10 cellular contexts compared by ENCODE assay signal in genomic region chrX:1502241-1502640, GRCh38. TPM values are rescaled to one million over a fixed set of nuclear protein-coding genes. Genes with fewer than 3 reads are reported as not detected.
A peak's percentile ranks its signal among the peaks of the same experiment; 100 is the strongest.
DNase-seq lines count a peak whose midpoint lies in the region; ATAC-seq and TF ChIP-seq lines count a peak whose summit lies in the region.
"Had no signal": no experiment of that assay in that cellular context is flagged by ENCODE, and none has a peak within 500 bp of the region (broad histone marks: within the 10 kb centered on the region; RNA-seq: fewer than 3 reads in every experiment).

No MANE protein-coding gene starts in this region.

- H3K27ac ChIP-seq in CD4-positive, alpha-beta memory T cell (ENCODE audit: low read depth, low read length): peak overlapping the region; percentile 1
- no peak overlapping the region for H3K27ac ChIP-seq in MM.1S (ENCODE audit: low read length)
- no peak overlapping the region for H3K27ac ChIP-seq in thyroid gland

- TF ChIP-seq POLR2A in thyroid gland (IDR thresholded peaks at IDR 0.05): no peak

- no peaks in the 10 kb centered on the region for H3K27me3 ChIP-seq in CD4-positive, alpha-beta memory T cell (ENCODE audit: insufficient read depth, low read length)
- H3K27me3 ChIP-seq in Caco-2 (replicated peaks; ENCODE audit: control insufficient read depth, insufficient read depth, low read length) (no peaks in the 10 kb centered on the region), MM.1S (replicated peaks; ENCODE audit: insufficient read depth, low read length) (no peaks in the 10 kb centered on the region), thyroid gland (no peaks in the 10 kb centered on the region)

- no peak overlapping the region for H3K4me2 ChIP-seq in MM.1S (ENCODE audit: low read depth, low read length)

- WGBS in thyroid gland, 2 donors: 77 to 78% methylated on average over 12 of the region's 12 CpGs

- no peaks in the 10 kb centered on the region for H4K20me1 ChIP-seq in MM.1S (ENCODE audit: insufficient read depth, low read length)

- peak overlapping the region in 1 of 8 donors; percentile 17 for H3K4me3 Mint-ChIP-seq in CD4-positive, alpha-beta memory T cell
- H3K4me3 Mint-ChIP-seq in activated T-helper 2 cell treated with anti-CD3 and anti-CD28 coated beads, Interferon-gamma antibody, Interleukin-2, Interleukin-4, amounts not matched to agents 10 μg/mL and 5 μg/mL and 100 μg/mL, durations not matched to agents 14 hours and 24 hours and 36 hours (ENCODE audit: low read depth): no peak overlapping the region
- no peak overlapping the region for H3K4me3 Mint-ChIP-seq in Caco-2 (ENCODE audit: unreplicated experiment)

- CTCF ChIA-PET in CD4-positive, alpha-beta memory T cell (lab: Charles Lee; ENCODE audit: partially characterized antibody): no interaction called here
- CTCF ChIA-PET in Caco-2 (lab: Charles Lee): no interaction called here

- POLR2A ChIA-PET in CD4-positive, alpha-beta memory T cell (lab: Charles Lee; ENCODE audit: partially characterized antibody): no interaction called here
- POLR2A ChIA-PET in Caco-2 (lab: Charles Lee): no interaction called here

- peaks cover 17% of the 10 kb centered on the region for H3K36me3 ChIP-seq in CD4-positive, alpha-beta memory T cell (ENCODE audit: insufficient read depth, low read length)
- H3K36me3 ChIP-seq in Caco-2 (ENCODE audit: control insufficient read depth, insufficient read depth, low read length) (no peaks in the 10 kb centered on the region), MM.1S (replicated peaks; ENCODE audit: insufficient read depth, low read length) (no peaks in the 10 kb centered on the region), thyroid gland (no peaks in the 10 kb centered on the region)

- DNase-seq in CD4-positive, alpha-beta memory T cell: no peak
- no peak for DNase-seq in activated T-helper 2 cell treated with anti-CD3 and anti-CD28 coated beads, Interferon-gamma antibody, Interleukin-2, Interleukin-4, amounts not matched to agents 10 μg/mL and 5 μg/mL and 100 μg/mL, durations not matched to agents 14 hours and 24 hours and 36 hours (ENCODE audit: low spot score)
- DNase-seq in Caco-2 (no peak), MM.1S (no peak), thyroid gland (no peak)
- DNase-seq in stimulated activated CD4-positive, alpha-beta T cell treated with anti-CD3 and anti-CD28 coated beads, Interleukin-2, amount 100 ng/mL, for 24 hours: no peak
- DNase-seq: NCI-H2029, right cardiac atrium had no signal

- intact Hi-C loops in CD4-positive, alpha-beta memory T cell (cut with micrococcal nuclease): no loop called here
- intact Hi-C loops in activated T-helper 2 cell treated with anti-CD3 and anti-CD28 coated beads, Interferon-gamma antibody, Interleukin-2, Interleukin-4, amounts not matched to agents 10 μg/mL and 5 μg/mL and 100 μg/mL, durations not matched to agents 14 hours and 24 hours and 36 hours (cut with micrococcal nuclease): loop anchor here (5.0 kb wide), 2 partner anchors 35 kb away; partner anchors contain the start of gene P2RY8
- intact Hi-C loops in Caco-2 (cut with micrococcal nuclease; ENCODE audit: unreplicated experiment) (no loop called here), thyroid gland (cut with DNase I) (no loop called here)

- no peaks in the 10 kb centered on the region for H3K9me2 ChIP-seq in MM.1S (replicated peaks; ENCODE audit: insufficient read depth, low read length)

- peaks cover 39% of the 10 kb centered on the region for H3K4me1 ChIP-seq in CD4-positive, alpha-beta memory T cell (ENCODE audit: insufficient read depth, low read length)
- no peaks in the 10 kb centered on the region for H3K4me1 ChIP-seq in Caco-2
- H3K4me1 ChIP-seq in MM.1S (ENCODE audit: low read length): peaks cover 11% of the 10 kb centered on the region
- no peaks in the 10 kb centered on the region for H3K4me1 ChIP-seq in thyroid gland

- peaks cover 52% of the 10 kb centered on the region for H3K79me2 ChIP-seq in MM.1S (ENCODE audit: low read length)

- BruUV-seq in Caco-2 (replicated peaks; lab: Mats Ljungman, UMichigan): no TSS peak

- H3K9me3 ChIP-seq in CD4-positive, alpha-beta memory T cell (ENCODE audit: control insufficient read depth in 1 of 2, low read length in 2 of 2): no peaks in the 10 kb centered on the region
- H3K9me3 ChIP-seq in Caco-2: no peaks in the 10 kb centered on the region
- no peaks in the 10 kb centered on the region for H3K9me3 ChIP-seq in MM.1S (replicated peaks; ENCODE audit: insufficient read depth, low read length)
- no peaks in the 10 kb centered on the region for H3K9me3 ChIP-seq in thyroid gland

- H3K9me3 Mint-ChIP-seq in CD4-positive, alpha-beta memory T cell: peaks cover 0 to 2% (median 0%) of the 10 kb centered on the region in 8 donors
- H3K9me3 Mint-ChIP-seq in activated T-helper 2 cell treated with anti-CD3 and anti-CD28 coated beads, Interferon-gamma antibody, Interleukin-2, Interleukin-4, amounts not matched to agents 10 μg/mL and 5 μg/mL and 100 μg/mL, durations not matched to agents 14 hours and 24 hours and 36 hours: no peaks in the 10 kb centered on the region
- H3K9me3 Mint-ChIP-seq in Caco-2 (ENCODE audit: unreplicated experiment): no peaks in the 10 kb centered on the region

- H3K36me3 Mint-ChIP-seq in CD4-positive, alpha-beta memory T cell: peaks cover 14 to 43% of the 10 kb centered on the region in 2 donors
- peaks cover 41% of the 10 kb centered on the region for H3K36me3 Mint-ChIP-seq in activated T-helper 2 cell treated with anti-CD3 and anti-CD28 coated beads, Interferon-gamma antibody, Interleukin-2, Interleukin-4, amounts not matched to agents 10 μg/mL and 5 μg/mL and 100 μg/mL, durations not matched to agents 14 hours and 24 hours and 36 hours (ENCODE audit: low read depth)
- no peaks in the 10 kb centered on the region for H3K36me3 Mint-ChIP-seq in Caco-2 (ENCODE audit: insufficient read depth, unreplicated experiment)

- TF ChIP-seq CTCF in Caco-2 (IDR thresholded peaks at IDR 0.05; ENCODE audit: insufficient read depth in 1 of 2, low read depth in 1 of 2, low read length in 1 of 2, severe bottlenecking in 1 of 2, unreplicated experiment in 1 of 2) (no peak), MM.1S (IDR thresholded peaks at IDR 0.05; ENCODE audit: low read length) (no peak), thyroid gland (IDR thresholded peaks at IDR 0.05) (no peak)

- no peaks in the 10 kb centered on the region for H3K27me3 Mint-ChIP-seq in CD4-positive, alpha-beta memory T cell
- H3K27me3 Mint-ChIP-seq in activated T-helper 2 cell treated with anti-CD3 and anti-CD28 coated beads, Interferon-gamma antibody, Interleukin-2, Interleukin-4, amounts not matched to agents 10 μg/mL and 5 μg/mL and 100 μg/mL, durations not matched to agents 14 hours and 24 hours and 36 hours (ENCODE audit: low read depth): no peaks in the 10 kb centered on the region
- H3K27me3 Mint-ChIP-seq in Caco-2 (ENCODE audit: insufficient read depth, unreplicated experiment): no peaks in the 10 kb centered on the region

- ATAC-seq in GM19025 (IDR thresholded peaks at IDR 0.05; ENCODE audit: low read depth, unreplicated experiment) (peak; percentile 36), HG03103 (IDR thresholded peaks at IDR 0.05; ENCODE audit: low read depth, unreplicated experiment) (peak; percentile 39)
- ATAC-seq: right cardiac atrium had no signal

- H2AFZ ChIP-seq in MM.1S (ENCODE audit: low read length): no peak overlapping the region

- peaks cover 22 to 52% (median 32%) of the 10 kb centered on the region in 4 donors for H3K4me1 Mint-ChIP-seq in CD4-positive, alpha-beta memory T cell
- peaks cover 24% of the 10 kb centered on the region for H3K4me1 Mint-ChIP-seq in activated T-helper 2 cell treated with anti-CD3 and anti-CD28 coated beads, Interferon-gamma antibody, Interleukin-2, Interleukin-4, amounts not matched to agents 10 μg/mL and 5 μg/mL and 100 μg/mL, durations not matched to agents 14 hours and 24 hours and 36 hours (ENCODE audit: low read depth)
- no peaks in the 10 kb centered on the region for H3K4me1 Mint-ChIP-seq in Caco-2 (ENCODE audit: low read depth, unreplicated experiment)

- H3K4me3 ChIP-seq in CD4-positive, alpha-beta memory T cell (ENCODE audit: low read length in 2 of 2): no peak overlapping the region
- H3K4me3 ChIP-seq in Caco-2 (ENCODE audit: low read depth, low read length) (no peak overlapping the region), MM.1S (ENCODE audit: low read length) (no peak overlapping the region), thyroid gland (replicated peaks in 1 of 3) (no peak overlapping the region)

- H3F3A ChIP-seq in MM.1S (ENCODE audit: insufficient read depth, low read length): peaks cover 6% of the 10 kb centered on the region; the same call in 1 of the 2 replicates

- H3K9ac ChIP-seq in MM.1S (ENCODE audit: low read length): no peak overlapping the region

- H3K27ac Mint-ChIP-seq in CD4-positive, alpha-beta memory T cell: peak overlapping the region in 6 of 7 donors; percentile 59 to 88 (median 72)
- peak overlapping the region; percentile 78 for H3K27ac Mint-ChIP-seq in activated T-helper 2 cell treated with anti-CD3 and anti-CD28 coated beads, Interferon-gamma antibody, Interleukin-2, Interleukin-4, amounts not matched to agents 10 μg/mL and 5 μg/mL and 100 μg/mL, durations not matched to agents 14 hours and 24 hours and 36 hours
- no peak overlapping the region for H3K27ac Mint-ChIP-seq in Caco-2 (ENCODE audit: unreplicated experiment)

RNA-seq across cellular contexts. Expression of gene P2RY8, which starts 34.7 kb away (rescaled TPM):
- total RNA-seq in CD4-positive, alpha-beta memory T cell: 100 to 1,000 TPM; 195 TPM
- polyA plus RNA-seq in CD4-positive, alpha-beta memory T cell: 100 to 1,000 TPM; 194 to 261 TPM
- 33.1 and 34.5 TPM in 2 replicates for total RNA-seq in activated T-helper 2 cell treated with anti-CD3 and anti-CD28 coated beads, Interferon-gamma antibody, Interleukin-2, Interleukin-4, amounts not matched to agents 10 μg/mL and 5 μg/mL and 100 μg/mL, durations not matched to agents 14 hours and 24 hours and 36 hours
- not detected in 2 replicates for total RNA-seq in Caco-2 (2022)
- total RNA-seq in thyroid gland: 10 to 100 TPM in 1 of 4 donors, 1 to 10 TPM in 3; 2.4 to 11.9 (median 3.0) TPM

RNA-seq across cellular contexts. Expression of gene ASMTL, which starts 49.5 kb away (rescaled TPM):
- total RNA-seq in CD4-positive, alpha-beta memory T cell: 10 to 100 TPM; 35.9 to 37.9 TPM
- polyA plus RNA-seq in CD4-positive, alpha-beta memory T cell: 10 to 100 TPM; 35.0 to 50.4 TPM
- total RNA-seq in activated T-helper 2 cell treated with anti-CD3 and anti-CD28 coated beads, Interferon-gamma antibody, Interleukin-2, Interleukin-4, amounts not matched to agents 10 μg/mL and 5 μg/mL and 100 μg/mL, durations not matched to agents 14 hours and 24 hours and 36 hours: 41.8 and 42.6 TPM in 2 replicates
- total RNA-seq in Caco-2 (2022) (15.4 and 17.4 TPM in 2 replicates), thyroid gland (10 to 100 TPM; 29.7 to 56.1 (median 42.4) TPM)
